ENCODE assay signal across 14 cellular contexts in the genomic region with DNA sequence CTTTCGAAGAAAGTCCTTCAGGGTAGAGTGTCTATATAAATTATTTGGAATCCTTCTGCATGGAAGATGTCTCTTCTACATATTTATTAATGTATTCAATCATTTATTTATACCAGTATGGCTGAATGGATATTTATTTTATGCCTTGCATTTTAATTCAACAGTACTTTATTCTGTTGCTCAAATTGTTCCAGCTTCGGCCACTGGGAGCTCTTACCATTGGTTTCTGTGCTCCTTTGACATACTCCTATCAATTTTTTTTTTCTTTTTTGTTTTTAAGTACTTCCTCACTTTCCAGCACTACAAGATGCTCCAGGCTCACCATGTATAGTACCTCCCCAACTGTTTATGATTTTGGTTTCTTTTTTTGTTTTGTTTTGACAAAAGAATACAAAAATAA. TPM values are rescaled to one million over a fixed set of nuclear protein-coding genes. Genes with fewer than 3 reads are reported as not detected.
DNase-seq lines count a peak whose midpoint lies in the region; ATAC-seq and TF ChIP-seq lines count a peak whose summit lies in the region.
"Had no signal": no experiment of that assay in that cellular context is flagged by ENCODE, and none has a peak within 500 bp of the region (broad histone marks: within the 10 kb centered on the region; RNA-seq: fewer than 3 reads in every experiment).

No MANE protein-coding gene starts in this region.

- H3K27ac ChIP-seq in brain microvascular endothelial cell, result no peak overlapping the region
- H3K27ac ChIP-seq: HL-60 had no signal

- no peak for TF ChIP-seq CTCF in NB4 (IDR thresholded peaks at IDR 0.05; ENCODE audit: low read depth, low read length)
- TF ChIP-seq CTCF in brain microvascular endothelial cell (IDR thresholded peaks at IDR 0.05; ENCODE audit: low read depth, low read length, missing control alignments), result peak; percentile 28

- peak overlapping the region; percentile 11 for H3K4me3 Mint-ChIP-seq in activated CD8-positive, alpha-beta memory T cell treated with anti-CD3 and anti-CD28 coated beads, Interleukin-2, amount 10 ng/mL, durations not matched to agents 7 days and 5 days
- H3K4me3 Mint-ChIP-seq in stimulated activated memory B cell treated with anti-CD40 and anti-IgM and Interleukin-4, amounts not matched to agents 10 μg/mL and 1 μg/mL and 100 μg/mL, for 72 hours, result no peak overlapping the region

- H3K27me3 ChIP-seq in brain microvascular endothelial cell (replicated peaks), result no peaks in the 10 kb centered on the region

- no peaks in the 10 kb centered on the region for H3K9me3 Mint-ChIP-seq in activated CD8-positive, alpha-beta memory T cell treated with anti-CD3 and anti-CD28 coated beads, Interleukin-2, amount 10 ng/mL, durations not matched to agents 7 days and 5 days (ENCODE audit: low read depth)
- H3K9me3 Mint-ChIP-seq in stimulated activated memory B cell treated with anti-CD40 and anti-IgM and Interleukin-4, amounts not matched to agents 10 μg/mL and 1 μg/mL and 100 μg/mL, for 72 hours, result no peaks in the 10 kb centered on the region

- TF ChIP-seq POLR2A in NB4 (IDR thresholded peaks at IDR 0.05; ENCODE audit: extremely low read depth, insufficient read length), result no peak
- TF ChIP-seq POLR2A in erythroblast (IDR thresholded peaks at IDR 0.05; ENCODE audit: low read length), result no peak

- CTCF ChIA-PET in activated CD8-positive, alpha-beta memory T cell treated with anti-CD3 and anti-CD28 coated beads, Interleukin-2, amount 10 ng/mL, durations not matched to agents 7 days and 5 days (lab: Charles Lee), result interaction anchor here (1.0 to 7.2 kb wide), 6 partner anchors 19 to 81 kb away, joined by 3 to 51 read pairs (median 4); no protein-coding TSS in a partner anchor

- H3K4me3 ChIP-seq in NB4 (ENCODE audit: low read depth, low read length) (no peak overlapping the region), brain microvascular endothelial cell (ENCODE audit: low read depth, low read length) (no peak overlapping the region)

- H3K27ac Mint-ChIP-seq in activated CD8-positive, alpha-beta memory T cell treated with anti-CD3 and anti-CD28 coated beads, Interleukin-2, amount 10 ng/mL, durations not matched to agents 7 days and 5 days, result peak overlapping the region; percentile 100
- H3K27ac Mint-ChIP-seq in stimulated activated memory B cell treated with anti-CD40 and anti-IgM and Interleukin-4, amounts not matched to agents 10 μg/mL and 1 μg/mL and 100 μg/mL, for 72 hours, result peak overlapping the region; percentile 53
- H3K27ac Mint-ChIP-seq: progenitor cell of endocrine pancreas had no signal

- H3K4me1 Mint-ChIP-seq in activated CD8-positive, alpha-beta memory T cell treated with anti-CD3 and anti-CD28 coated beads, Interleukin-2, amount 10 ng/mL, durations not matched to agents 7 days and 5 days, result peaks cover 56% of the 10 kb centered on the region
- peaks cover 55% of the 10 kb centered on the region for H3K4me1 Mint-ChIP-seq in stimulated activated memory B cell treated with anti-CD40 and anti-IgM and Interleukin-4, amounts not matched to agents 10 μg/mL and 1 μg/mL and 100 μg/mL, for 72 hours

- H3K36me3 ChIP-seq in brain microvascular endothelial cell (replicated peaks), result no peaks in the 10 kb centered on the region

- in situ Hi-C loops in brain microvascular endothelial cell (cut with HindIII; ENCODE audit: low pct_ligation_motif_present, low sequenced_read_pairs), result no loop called here

- no peak for ATAC-seq in activated CD8-positive, alpha-beta memory T cell treated with anti-CD3 and anti-CD28 coated beads, Interleukin-2, amount 10 ng/mL, durations not matched to agents 7 days and 5 days
- ATAC-seq in stimulated activated memory B cell treated with anti-CD40 and anti-IgM and Interleukin-4, amounts not matched to agents 10 μg/mL and 1 μg/mL and 100 μg/mL, for 72 hours, result no peak
- no peak for ATAC-seq in GM21717 (IDR thresholded peaks at IDR 0.05; ENCODE audit: unreplicated experiment)

- peaks cover 43% of the 10 kb centered on the region for H3K36me3 Mint-ChIP-seq in activated CD8-positive, alpha-beta memory T cell treated with anti-CD3 and anti-CD28 coated beads, Interleukin-2, amount 10 ng/mL, durations not matched to agents 7 days and 5 days
- peaks cover 10% of the 10 kb centered on the region for H3K36me3 Mint-ChIP-seq in stimulated activated memory B cell treated with anti-CD40 and anti-IgM and Interleukin-4, amounts not matched to agents 10 μg/mL and 1 μg/mL and 100 μg/mL, for 72 hours

- H3K27me3 Mint-ChIP-seq in activated CD8-positive, alpha-beta memory T cell treated with anti-CD3 and anti-CD28 coated beads, Interleukin-2, amount 10 ng/mL, durations not matched to agents 7 days and 5 days, result no peaks in the 10 kb centered on the region
- H3K27me3 Mint-ChIP-seq in stimulated activated memory B cell treated with anti-CD40 and anti-IgM and Interleukin-4, amounts not matched to agents 10 μg/mL and 1 μg/mL and 100 μg/mL, for 72 hours, result no peaks in the 10 kb centered on the region
- H3K27me3 Mint-ChIP-seq: progenitor cell of endocrine pancreas had no signal

- DNase-seq in activated CD8-positive, alpha-beta memory T cell treated with anti-CD3 and anti-CD28 coated beads, Interleukin-2, amount 10 ng/mL, durations not matched to agents 7 days and 5 days, result no peak
- no peak for DNase-seq in activated CD8-positive, alpha-beta memory T cell treated with anti-CD3 and anti-CD28 coated beads for 24 hours
- DNase-seq in NB4 (ENCODE audit: low read depth), result peak; percentile 42
- DNase-seq in brain microvascular endothelial cell, result no peak
- DNase-seq in erythroblast (lab: John Stamatoyannopoulos, UW), result no peak
- DNase-seq in epidermal melanocyte (ENCODE audit: insufficient read length, low spot score), result no peak
- DNase-seq: amniotic stem cell, cortex of kidney, NCI-H2227 treated with DMSO at 0.1 percent for 48 hours, trophoblast cell had no signal

RNA-seq across cellular contexts. Expression of a gene that starts 39.4 kb away (rescaled TPM):
- total RNA-seq in activated CD8-positive, alpha-beta memory T cell treated with anti-CD3 and anti-CD28 coated beads, Interleukin-2, amount 10 ng/mL, durations not matched to agents 7 days and 5 days, result 100 to 1,000 TPM; 465 to 588 TPM
